Comparison of ENCODE assay signal across 11 cellular contexts in the genomic region with DNA sequence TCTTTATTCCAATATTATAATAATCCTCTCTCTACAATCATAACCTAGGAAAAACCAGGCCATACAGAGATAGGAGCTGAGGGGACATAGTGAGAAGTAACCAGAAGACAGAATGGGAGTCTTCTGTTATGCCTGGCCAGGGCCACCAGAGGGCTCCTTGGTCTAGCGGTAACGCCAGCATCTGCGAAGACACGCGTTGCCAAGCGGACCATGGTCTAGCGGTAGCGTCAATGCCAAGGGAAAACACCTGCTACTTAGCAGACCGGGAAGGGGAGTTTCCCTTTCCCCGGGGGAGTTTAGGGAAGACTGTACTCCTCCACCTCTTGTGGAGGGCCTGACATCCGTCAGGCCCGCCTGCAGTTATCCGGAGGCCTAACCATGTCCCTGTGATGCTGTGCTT. TPM values are rescaled to one million over a fixed set of nuclear protein-coding genes. Genes with fewer than 3 reads are reported as not detected.
A peak's percentile ranks its signal among the peaks of the same experiment; 100 is the strongest.
DNase-seq lines count a peak whose midpoint lies in the region; ATAC-seq, FAIRE-seq and TF ChIP-seq lines count a peak whose summit lies in the region.
"Had no signal": no experiment of that assay in that cellular context is flagged by ENCODE, and none has a peak within 500 bp of the region (broad histone marks: within the 10 kb centered on the region; RNA-seq: fewer than 3 reads in every experiment).

No MANE protein-coding gene starts in this region.

- peak; percentile 27 for DNase-seq in activated CD4-positive, alpha-beta T cell treated with anti-CD3 and anti-CD28 coated beads for 36 hours
- no peak for DNase-seq in activated CD4-positive, alpha-beta T cell treated with anti-CD3 and anti-CD28 coated beads, Interleukin-2, amount 10 ng/mL, durations not matched to agents 7 days and 5 days
- DNase-seq in NCI-H69 (lab: John Stamatoyannopoulos, UW) (peak; percentile 12), epithelial cell of esophagus (ENCODE audit: low read depth) (peak; percentile 34), renal cortical epithelial cell (ENCODE audit: low read depth) (peak; percentile 26), pancreas (no peak)
- no peak for DNase-seq in activated T-cell treated with anti-CD3 and anti-CD28 coated beads, Interleukin-2, amount 50 U/mL, for 1 hour
- DNase-seq: activated CD8-positive, alpha-beta memory T cell treated with anti-CD3 and anti-CD28 coated beads for 24 hours had no signal

- no peak overlapping the region for H3K27ac ChIP-seq in pancreas
- H3K27ac ChIP-seq: right lobe of liver had no signal

- H3K36me3 Mint-ChIP-seq in activated CD4-positive, alpha-beta T cell treated with anti-CD3 and anti-CD28 coated beads for 36 hours (ENCODE audit: low read depth): peaks cover 39% of the 10 kb centered on the region
- peaks cover 50% of the 10 kb centered on the region for H3K36me3 Mint-ChIP-seq in activated CD4-positive, alpha-beta T cell treated with anti-CD3 and anti-CD28 coated beads, Interleukin-2, amount 10 ng/mL, durations not matched to agents 7 days and 5 days (ENCODE audit: low read depth)

- H3K4me1 Mint-ChIP-seq in activated CD4-positive, alpha-beta T cell treated with anti-CD3 and anti-CD28 coated beads for 36 hours: peaks cover 4% of the 10 kb centered on the region
- H3K4me1 Mint-ChIP-seq in activated CD4-positive, alpha-beta T cell treated with anti-CD3 and anti-CD28 coated beads, Interleukin-2, amount 10 ng/mL, durations not matched to agents 7 days and 5 days: no peaks in the 10 kb centered on the region

- H3K27me3 ChIP-seq in pancreas: no peaks in the 10 kb centered on the region
- H3K27me3 ChIP-seq: right lobe of liver had no signal

- H3K4me3 Mint-ChIP-seq in activated CD4-positive, alpha-beta T cell treated with anti-CD3 and anti-CD28 coated beads for 36 hours: no peak overlapping the region
- no peak overlapping the region for H3K4me3 Mint-ChIP-seq in activated CD4-positive, alpha-beta T cell treated with anti-CD3 and anti-CD28 coated beads, Interleukin-2, amount 10 ng/mL, durations not matched to agents 7 days and 5 days
- H3K4me3 Mint-ChIP-seq: central memory CD8-positive, alpha-beta T cell had no signal

- no peak for ATAC-seq in activated CD4-positive, alpha-beta T cell treated with anti-CD3 and anti-CD28 coated beads for 36 hours
- ATAC-seq in pancreas: no peak
- ATAC-seq in GM18502 (IDR thresholded peaks at IDR 0.05; ENCODE audit: poor library complexity, unreplicated experiment): no peak
- ATAC-seq: right lobe of liver had no signal

- CTCF ChIA-PET in activated CD4-positive, alpha-beta T cell treated with anti-CD3 and anti-CD28 coated beads for 36 hours (lab: Charles Lee): no interaction called here
- CTCF ChIA-PET in activated CD4-positive, alpha-beta T cell treated with anti-CD3 and anti-CD28 coated beads, Interleukin-2, amount 10 ng/mL, durations not matched to agents 7 days and 5 days (lab: Charles Lee): no interaction called here

- POLR2A ChIA-PET in activated CD4-positive, alpha-beta T cell treated with anti-CD3 and anti-CD28 coated beads for 36 hours (lab: Charles Lee): no interaction called here
- POLR2A ChIA-PET in activated CD4-positive, alpha-beta T cell treated with anti-CD3 and anti-CD28 coated beads, Interleukin-2, amount 10 ng/mL, durations not matched to agents 7 days and 5 days (lab: Charles Lee): no interaction called here

- WGBS in pancreas, 2 donors: 90 to 93% methylated on average over 13 of the region's 13 CpGs

- TF ChIP-seq CTCF in epithelial cell of esophagus (IDR thresholded peaks at IDR 0.05; ENCODE audit: insufficient read depth, low read depth, low read length, missing control alignments) (peak; percentile 57), pancreas (IDR thresholded peaks at IDR 0.05) (no peak)

- H3K4me3 ChIP-seq in epithelial cell of esophagus (ENCODE audit: low read length) (no peak overlapping the region), pancreas (no peak overlapping the region)
- H3K4me3 ChIP-seq: right lobe of liver had no signal

- H3K27me3 Mint-ChIP-seq in activated CD4-positive, alpha-beta T cell treated with anti-CD3 and anti-CD28 coated beads for 36 hours: no peaks in the 10 kb centered on the region
- no peaks in the 10 kb centered on the region for H3K27me3 Mint-ChIP-seq in activated CD4-positive, alpha-beta T cell treated with anti-CD3 and anti-CD28 coated beads, Interleukin-2, amount 10 ng/mL, durations not matched to agents 7 days and 5 days
- H3K27me3 Mint-ChIP-seq: central memory CD8-positive, alpha-beta T cell had no signal

- no peaks in the 10 kb centered on the region for H3K9me3 ChIP-seq in pancreas
- H3K9me3 ChIP-seq: right lobe of liver had no signal

- H3K9me3 Mint-ChIP-seq in activated CD4-positive, alpha-beta T cell treated with anti-CD3 and anti-CD28 coated beads for 36 hours (ENCODE audit: low read depth): no peaks in the 10 kb centered on the region
- H3K9me3 Mint-ChIP-seq in activated CD4-positive, alpha-beta T cell treated with anti-CD3 and anti-CD28 coated beads, Interleukin-2, amount 10 ng/mL, durations not matched to agents 7 days and 5 days: no peaks in the 10 kb centered on the region
- H3K9me3 Mint-ChIP-seq: central memory CD8-positive, alpha-beta T cell had no signal

- peaks cover 0 to 11% (median 3%) of the 10 kb centered on the region in 3 donors for H3K36me3 ChIP-seq in pancreas
- H3K36me3 ChIP-seq: right lobe of liver had no signal

- H3K27ac Mint-ChIP-seq in activated CD4-positive, alpha-beta T cell treated with anti-CD3 and anti-CD28 coated beads for 36 hours: no peak overlapping the region
- no peak overlapping the region for H3K27ac Mint-ChIP-seq in activated CD4-positive, alpha-beta T cell treated with anti-CD3 and anti-CD28 coated beads, Interleukin-2, amount 10 ng/mL, durations not matched to agents 7 days and 5 days

- no peaks in the 10 kb centered on the region for H3K4me1 ChIP-seq in pancreas
- H3K4me1 ChIP-seq: right lobe of liver had no signal

- intact Hi-C loops in activated CD4-positive, alpha-beta T cell treated with anti-CD3 and anti-CD28 coated beads for 36 hours (cut with DNase I, micrococcal nuclease): no loop called here
- intact Hi-C loops in pancreas (cut with DNase I): no loop called here

- no peak for FAIRE-seq in pancreas (lab: Jason Lieb, UNC)

RNA-seq across cellular contexts. Expression of a gene that starts 36.6 kb away (rescaled TPM):
- total RNA-seq in activated CD4-positive, alpha-beta T cell treated with anti-CD3 and anti-CD28 coated beads for 36 hours: 10 to 100 TPM; 21.8 to 36.8 TPM
- total RNA-seq in activated CD4-positive, alpha-beta T cell treated with anti-CD3 and anti-CD28 coated beads, Interleukin-2, amount 10 ng/mL, durations not matched to agents 7 days and 5 days: 10 to 100 TPM; 37.4 to 57.5 TPM
- total RNA-seq in renal cortical epithelial cell (16.4 and 40.3 TPM in 2 replicates), pancreas (1 to 10 TPM; 2.1 to 7.9 (median 3.5) TPM)
- polyA plus RNA-seq in pancreas: 1 to 10 TPM; 2.4 to 6.7 TPM

RNA-seq across cellular contexts. Expression of a gene that starts 37.8 kb away (rescaled TPM):
- total RNA-seq in activated CD4-positive, alpha-beta T cell treated with anti-CD3 and anti-CD28 coated beads for 36 hours: 100 to 1,000 TPM; 145 to 152 TPM
- 100 to 1,000 TPM; 107 to 109 TPM for total RNA-seq in activated CD4-positive, alpha-beta T cell treated with anti-CD3 and anti-CD28 coated beads, Interleukin-2, amount 10 ng/mL, durations not matched to agents 7 days and 5 days
- 152 and 205 TPM in 2 replicates for total RNA-seq in renal cortical epithelial cell
- total RNA-seq in pancreas: 10 to 100 TPM; 22.3 to 44.7 (median 32.1) TPM
- polyA plus RNA-seq in pancreas: 10 to 100 TPM in 1 of 2 donors, 1 to 10 TPM in 1; 8.7 to 20.2 TPM

Comparison
In these comparisons a context has a peak if more than half of its experiments do, and no peak if none do; other contexts are left out.
1. DNase-seq: peak in activated CD4-positive, alpha-beta T cell treated with anti-CD3 and anti-CD28 coated beads for 36 hours (single experiment), NCI-H69 (single experiment), epithelial cell of esophagus (single experiment) and renal cortical epithelial cell (single experiment); none in activated CD4-positive, alpha-beta T cell treated with anti-CD3 and anti-CD28 coated beads, Interleukin-2, amount 10 ng/mL, durations not matched to agents 7 days and 5 days (single experiment), pancreas (0 of 6) and activated T-cell treated with anti-CD3 and anti-CD28 coated beads, Interleukin-2, amount 50 U/mL, for 1 hour (single experiment).